In genomic region chr1:201711811-201712210, GRCh38 we compare ENCODE assay signal across 11 cellular contexts.
DNase-seq lines count a peak whose midpoint lies in the region; ATAC-seq and TF ChIP-seq lines count a peak whose summit lies in the region.
"Had no signal": no experiment of that assay in that cellular context is flagged by ENCODE, and none has a peak within 500 bp of the region (broad histone marks: within the 10 kb centered on the region; RNA-seq: fewer than 3 reads in every experiment).

No MANE protein-coding gene starts in this region.

- H3K4me2 ChIP-seq in PC-3 (ENCODE audit: low read length): no peak overlapping the region

- H3F3A ChIP-seq in PC-3 (ENCODE audit: low read length, unreplicated experiment): no peaks in the 10 kb centered on the region

- TF ChIP-seq POLR2A in body of pancreas (IDR thresholded peaks at IDR 0.05) (no peak), stomach (IDR thresholded peaks at IDR 0.05) (no peak), GM18505 (IDR thresholded peaks at IDR 0.05; ENCODE audit: borderline replicate concordance, extremely low read depth, insufficient read depth, insufficient read length) (no peak)

- H3K36me3 ChIP-seq in body of pancreas (replicated peaks in 1 of 2; ENCODE audit: insufficient read depth in 1 of 2, low read depth in 2 of 2) (no peaks in the 10 kb centered on the region), stomach (peaks cover 0 to 5% (median 0%) of the 10 kb centered on the region in 4 donors), PC-3 (ENCODE audit: low read depth, low read length) (no peaks in the 10 kb centered on the region)
- H3K36me3 ChIP-seq: pancreas had no signal

- TF ChIP-seq CTCF in body of pancreas (IDR thresholded peaks at IDR 0.05) (no peak), stomach (IDR thresholded peaks at IDR 0.05) (no peak), PC-3 (conservative IDR thresholded peaks at IDR 0.05; ENCODE audit: low read depth, low read length) (no peak)

- no TSS peak for BruUV-seq in PC-3 (replicated peaks; lab: Mats Ljungman, UMichigan)

- H3K27me3 ChIP-seq in body of pancreas: no peaks in the 10 kb centered on the region
- no peaks in the 10 kb centered on the region for H3K27me3 ChIP-seq in layer of hippocampus (ENCODE audit: control insufficient read depth, insufficient read depth, low read length)
- H3K27me3 ChIP-seq in stomach: no peaks in the 10 kb centered on the region
- no peaks in the 10 kb centered on the region for H3K27me3 ChIP-seq in PC-3 (ENCODE audit: low read length)
- H3K27me3 ChIP-seq: pancreas had no signal

- no peaks in the 10 kb centered on the region for H4K20me1 ChIP-seq in PC-3 (ENCODE audit: low read length)

- ATAC-seq in body of pancreas (no peak), GM18867 (IDR thresholded peaks at IDR 0.05; ENCODE audit: unreplicated experiment) (no peak), PC-3 (no peak), GM18505 (IDR thresholded peaks at IDR 0.05; ENCODE audit: unreplicated experiment) (no peak)
- ATAC-seq: pancreas had no signal

- POLR2A ChIA-PET in PC-3 (lab: Charles Lee; ENCODE audit: unreplicated experiment): no interaction called here

- H3K27ac ChIP-seq in body of pancreas (peak overlapping the region in 3 of 4 donors; percentile 90 to 92 (median 90)), layer of hippocampus (ENCODE audit: low read depth, low read length) (peak overlapping the region; percentile 87), stomach (peak overlapping the region; percentile 9 to 90 (median 88)), PC-3 (ENCODE audit: low read length) (no peak overlapping the region)

- H3K9ac ChIP-seq in PC-3 (ENCODE audit: low read length): no peak overlapping the region

- TF ChIP-seq EP300 in stomach (IDR thresholded peaks at IDR 0.05): no peak

- H3K9me2 ChIP-seq in PC-3 (replicated peaks; ENCODE audit: low read length): no peaks in the 10 kb centered on the region

- 74 to 83% methylated on average over 2 of the region's 2 CpGs for WGBS in body of pancreas, 2 donors
- 67 to 78% (median 73%) methylated on average over 2 of the region's 2 CpGs for WGBS in stomach, 5 donors

- H2AFZ ChIP-seq in PC-3 (ENCODE audit: low read length): no peak overlapping the region

- H3K4me3 ChIP-seq in body of pancreas (no peak overlapping the region), stomach (no peak overlapping the region), PC-3 (ENCODE audit: low read length) (no peak overlapping the region)
- H3K4me3 ChIP-seq: pancreas had no signal

- H3K4me1 ChIP-seq in body of pancreas (peaks cover 36% of the 10 kb centered on the region), stomach (peaks cover 33 to 67% (median 52%) of the 10 kb centered on the region in 4 donors), PC-3 (ENCODE audit: insufficient read depth, low read length) (peaks cover 48% of the 10 kb centered on the region)

- intact Hi-C loops in body of pancreas (cut with DNase I): no loop called here
- intact Hi-C loops in stomach (cut with DNase I; ENCODE audit: low total_unique reads): no loop called here
- intact Hi-C loops in PC-3 (cut with micrococcal nuclease): loop anchor here (5.0 kb wide), 1 partner anchor 230 kb away; no protein-coding TSS in a partner anchor

- CTCF ChIA-PET in PC-3 (lab: Charles Lee): no interaction called here

- H3K9me3 ChIP-seq in body of pancreas (no peaks in the 10 kb centered on the region), stomach (no peaks in the 10 kb centered on the region), PC-3 (ENCODE audit: low read length) (no peaks in the 10 kb centered on the region)
- H3K9me3 ChIP-seq: pancreas had no signal

- DNase-seq in EL: peak; percentile 40
- no peak for DNase-seq in body of pancreas
- no peak for DNase-seq in stomach
- no peak for DNase-seq in PC-3
- DNase-seq in medulla oblongata (ENCODE audit: extremely low spot score): no peak
- DNase-seq: amniotic stem cell; CD8-positive, alpha-beta memory T cell; pancreas had no signal

- no peaks in the 10 kb centered on the region for H3K79me2 ChIP-seq in PC-3 (ENCODE audit: low read length)
